Comparison of ENCODE assay signal across 24 cellular contexts in the genomic region with DNA sequence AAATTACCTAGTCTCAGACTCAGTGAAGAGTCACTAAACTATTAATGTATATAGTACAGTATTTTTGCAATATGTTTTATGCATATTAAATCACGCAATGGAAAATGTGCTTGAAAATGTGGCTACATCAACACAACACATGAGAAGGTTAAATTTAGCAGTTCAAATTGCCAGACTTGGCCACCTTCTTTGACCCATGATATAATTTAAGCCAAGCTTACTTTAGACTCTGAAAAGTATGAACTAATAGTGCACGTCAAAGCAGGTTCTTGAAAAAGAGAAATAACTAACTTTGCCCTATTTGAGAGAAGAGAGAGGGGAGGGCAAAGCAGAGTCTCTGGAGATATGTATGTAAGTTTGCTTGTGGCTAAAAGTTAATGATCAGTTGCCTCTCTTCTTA.
"Had no signal": no experiment of that assay in that cellular context is flagged by ENCODE, and none has a peak within 500 bp of the region (broad histone marks: within the 10 kb centered on the region; RNA-seq: fewer than 3 reads in every experiment).

No MANE protein-coding gene starts in this region.

- H3K4me3 ChIP-seq: lower lobe of right lung, pancreas, prostate gland, right lobe of liver, smooth muscle cell, testis, thyroid gland, transverse colon, upper lobe of left lung, vagina had no signal

- ATAC-seq: lower lobe of right lung; naive thymus-derived CD8-positive, alpha-beta T cell; pancreas; stimulated activated memory B cell treated with anti-CD40 and anti-IgM and Interleukin-4, amounts not matched to agents 10 μg/mL and 1 μg/mL and 100 μg/mL, for 72 hours; stimulated activated naive CD8-positive, alpha-beta T cell treated with anti-CD3 and anti-CD28 coated beads, Interleukin-15, amount 100 ng/mL, for 72 hours had no signal

- H3K4me1 ChIP-seq: lower lobe of right lung, prostate gland, testis, thyroid gland, upper lobe of left lung had no signal

- H3K36me3 ChIP-seq: lower lobe of right lung, pancreas, prostate gland, right lobe of liver, thyroid gland, transverse colon, upper lobe of left lung, vagina had no signal

- DNase-seq: islet precursor cell; lower lobe of right lung; mammary epithelial cell; mesenchymal stem cell; naive thymus-derived CD8-positive, alpha-beta T cell; nucleus accumbens; pancreas; posterior cingulate gyrus; retina; right lobe of liver; stimulated activated CD4-positive, alpha-beta T cell treated with anti-CD3 and anti-CD28 coated beads, Interleukin-1b, Interleukin-23, amount 100 ng/mL, for 48 hours; stimulated activated CD4-positive, alpha-beta T cell treated with anti-CD3 and anti-CD28 coated beads, Interleukin-2, amount 100 ng/mL, for 48 hours; stimulated activated CD4-positive, alpha-beta T cell treated with anti-CD3 and anti-CD28 coated beads, Interleukin-4, amount 100 ng/mL, for 4 hours; stimulated activated CD8-positive, alpha-beta memory T cell treated with anti-CD3 and anti-CD28 coated beads, Interleukin-4, amount 100 ng/mL, for 48 hours; stimulated activated naive CD4-positive, alpha-beta T cell treated with Interleukin-2 at 50 U/mL for 16 hours; stimulated activated naive CD8-positive, alpha-beta T cell treated with anti-CD3 and anti-CD28 coated beads, Interleukin-15, amount 100 ng/mL, for 72 hours; testis; thyroid gland; transverse colon; upper lobe of left lung had no signal

- H3K9me3 ChIP-seq: pancreas, prostate gland, right lobe of liver, testis, thyroid gland, transverse colon, vagina had no signal

- H3K27me3 ChIP-seq: pancreas, right lobe of liver, testis, thyroid gland, transverse colon, upper lobe of left lung, vagina had no signal

- H3K27ac ChIP-seq: lower lobe of right lung, pancreas, prostate gland, right lobe of liver, testis, thyroid gland, transverse colon, upper lobe of left lung, vagina had no signal
